11 cellular contexts compared by ENCODE assay signal in the genomic region with DNA sequence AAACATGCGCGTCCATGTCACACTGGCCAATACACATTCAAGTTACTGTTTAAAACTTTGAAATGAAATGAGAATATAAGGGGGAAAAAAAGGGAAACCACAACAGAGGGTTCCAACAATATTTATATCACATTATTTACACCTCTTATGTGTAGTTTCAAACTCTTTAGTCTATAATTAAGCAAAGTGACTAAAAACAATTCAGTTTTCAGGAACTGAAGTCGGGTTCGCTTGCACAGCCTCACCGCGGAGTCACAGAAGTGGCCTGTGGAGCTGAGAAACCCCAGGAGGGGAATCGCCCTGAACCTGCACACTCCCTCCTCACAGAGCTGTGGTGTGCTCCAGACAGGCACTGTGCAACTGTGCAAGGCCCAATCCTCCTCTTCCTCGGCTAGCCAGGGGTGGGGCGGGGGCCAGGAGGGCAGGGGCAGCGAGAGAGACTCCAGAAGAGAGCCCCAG.
DNase-seq lines count a peak whose midpoint lies in the region; ATAC-seq, FAIRE-seq and TF ChIP-seq lines count a peak whose summit lies in the region.
"Had no signal": no experiment of that assay in that cellular context is flagged by ENCODE, and none has a peak within 500 bp of the region (broad histone marks: within the 10 kb centered on the region; RNA-seq: fewer than 3 reads in every experiment).

No MANE protein-coding gene starts in this region.

- DNase-seq in GM12891 (ENCODE audit: insufficient read length, low spot score) (peak; percentile 48), NCI-H187 treated with DMSO at 0.1 percent for 48 hours (lab: John Stamatoyannopoulos, UW) (no peak), D341Med (ENCODE audit: low spot score) (no peak), HTR-8/SVneo (ENCODE audit: insufficient read length, low spot score) (no peak)
- DNase-seq in activated CD4-positive, CD25-positive, alpha-beta regulatory T cell (lab: John Stamatoyannopoulos, UW), result no peak
- DNase-seq: AML-193, esophagus squamous epithelium, SIG-M5 had no signal

- TF ChIP-seq POLR2A in GM12891 (IDR thresholded peaks at IDR 0.05; ENCODE audit: low read depth, low read length), result no peak

- FAIRE-seq in GM12891 (lab: Jason Lieb, UNC), result peak; percentile 79
- no peak for FAIRE-seq in HTR-8/SVneo (lab: Jason Lieb, UNC)

- ATAC-seq in GM19397 (IDR thresholded peaks at IDR 0.05; ENCODE audit: unreplicated experiment), result peak; percentile 73
- peak; percentile 80 for ATAC-seq in HG02870 (IDR thresholded peaks at IDR 0.05; ENCODE audit: unreplicated experiment)
- ATAC-seq in HG03575 (IDR thresholded peaks at IDR 0.05; ENCODE audit: extremely low read depth, insufficient number of reproducible peaks, low FRiP score, unreplicated experiment), result peak; percentile 43

TF ChIP-seq in GM12891, 5 proteins besides CTCF, POLR2A, EP300 and RAD21:
- TF ChIP-seq POLR2AphosphoS5 (IDR thresholded peaks at IDR 0.05; ENCODE audit: low read depth, low read length), result no peak
- TF ChIP-seq TAF1 (IDR thresholded peaks at IDR 0.05; ENCODE audit: low read depth, low read length), result no peak
- peak; percentile 93 for TF ChIP-seq SPI1 (IDR thresholded peaks at IDR 0.05; ENCODE audit: low read depth, low read length)
- no peak for TF ChIP-seq PAX5 (IDR thresholded peaks at IDR 0.05; ENCODE audit: insufficient read depth, low read length, severe bottlenecking)
- peak; percentile 23; the same call in 1 of the 2 replicates for TF ChIP-seq POU2F2 (IDR thresholded peaks at IDR 0.05; ENCODE audit: low read depth, low read length)
